9 cellular contexts compared by ENCODE assay signal in genomic region chr9:101564252-101564651, GRCh38. TPM values are rescaled to one million over a fixed set of nuclear protein-coding genes. Genes with fewer than 3 reads are reported as not detected.
"Had no signal": no experiment of that assay in that cellular context is flagged by ENCODE, and none has a peak within 500 bp of the region (broad histone marks: within the 10 kb centered on the region; RNA-seq: fewer than 3 reads in every experiment).

No MANE protein-coding gene starts in this region.

- H3K4me3 ChIP-seq: GM23338 had no signal

- H3K4me2 ChIP-seq: GM23338 had no signal

- H2AFZ ChIP-seq: GM23338 had no signal

- H3K27ac ChIP-seq: HL-60 had no signal

- DNase-seq: H9, HCEC 1CT, HFFc6 had no signal

RNA-seq across cellular contexts. Expression of gene PPP3R2, which starts 30.5 kb away (rescaled TPM):
- total RNA-seq: GM23338, H1, H9, HepG2, HFFc6, HT1080 had no signal
- polyA plus RNA-seq: GM23338, H1, HepG2, IgD-negative memory B cell had no signal
